1 cellular context compared by ENCODE assay signal in genomic region chr2:236748801-236749200, GRCh38.
TF ChIP-seq lines count a peak whose summit lies in the region.

No MANE protein-coding gene starts in this region.

TF ChIP-seq in GM23338, 12 proteins besides CTCF, POLR2A, EP300 and RAD21 (continued from another document):
- no peak for TF ChIP-seq CREB1 (CRISPR knock-in tag; IDR thresholded peaks at IDR 0.05; ENCODE audit: low read depth)
- no peak for TF ChIP-seq ZNF331 (CRISPR knock-in tag; IDR thresholded peaks at IDR 0.05; ENCODE audit: low read depth)
- no peak for TF ChIP-seq STAT1 (IDR thresholded peaks at IDR 0.05; ENCODE audit: unreplicated experiment)
- TF ChIP-seq NANOG (IDR thresholded peaks at IDR 0.05; ENCODE audit: borderline replicate concordance): no peak
- TF ChIP-seq JUNB (IDR thresholded peaks at IDR 0.05; ENCODE audit: unreplicated experiment): no peak
- TF ChIP-seq ETS1 (IDR thresholded peaks at IDR 0.05): no peak
- TF ChIP-seq EZH2 (IDR thresholded peaks at IDR 0.05; ENCODE audit: low read depth, unreplicated experiment): no peak
- TF ChIP-seq REST (IDR thresholded peaks at IDR 0.05; ENCODE audit: unreplicated experiment): no peak
TF ChIP-seq in GM23338: peak in this region for 0.
